ENCODE assay signal across 35 cellular contexts in the genomic region with DNA sequence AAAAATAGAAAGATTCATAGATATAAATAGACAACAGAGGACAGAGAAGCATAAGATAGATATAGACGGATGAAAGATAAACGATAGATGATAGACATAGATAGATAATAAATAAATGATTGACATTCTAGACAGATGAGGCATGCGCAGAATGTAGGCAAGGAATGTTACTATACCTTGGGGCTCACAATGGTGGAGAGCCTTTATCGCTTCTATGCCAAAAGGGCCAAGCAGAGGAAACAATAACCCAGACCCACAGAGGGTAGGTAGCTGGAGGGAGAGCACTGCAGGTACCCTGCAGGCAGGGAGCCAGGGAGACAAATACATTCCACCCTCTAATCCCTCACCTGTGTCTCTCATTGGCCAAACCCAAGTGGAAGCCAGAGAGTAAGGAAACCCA. TPM values are rescaled to one million over a fixed set of nuclear protein-coding genes. Genes with fewer than 3 reads are reported as not detected.
"Had no signal": no experiment of that assay in that cellular context is flagged by ENCODE, and none has a peak within 500 bp of the region (broad histone marks: within the 10 kb centered on the region; RNA-seq: fewer than 3 reads in every experiment).

No MANE protein-coding gene starts in this region.

- ATAC-seq: activated naive CD4-positive, alpha-beta T cell treated with anti-CD3 and anti-CD28 coated beads, Interleukin-2, amount 50 U/mL, for 72 hours; activated naive CD8-positive, alpha-beta T cell treated with anti-CD3 and anti-CD28 coated beads, Interleukin-2, amount 50 U/mL, for 24 hours; activated T-cell treated with anti-CD3 and anti-CD28 coated beads, Interleukin-2, amount 50 U/mL, for 4 hours; activated T-cell treated with anti-CD3 and anti-CD28 coated beads, Interleukin-2, amount 50 U/mL, for 72 hours; activated T-helper 17 cell treated with anti-CD3 and anti-CD28 coated beads, Interleukin-2, amount 50 U/mL, for 72 hours; body of pancreas had no signal

- FAIRE-seq: astrocyte had no signal

- DNase-seq: activated effector memory CD4-positive, alpha-beta T cell treated with anti-CD3 and anti-CD28 coated beads, Interleukin-2, amount 50 U/mL, for 16 hours; activated effector memory CD4-positive, alpha-beta T cell treated with Interleukin-2 at 50 U/mL for 16 hours; activated gamma-delta T cell; activated gamma-delta T cell treated with Interleukin-2 at 50 U/mL for 16 hours; activated naive CD4-positive, alpha-beta T cell; activated naive CD4-positive, alpha-beta T cell treated with anti-CD3 and anti-CD28 coated beads for 36 hours; activated naive CD4-positive, alpha-beta T cell treated with anti-CD3 and anti-CD28 coated beads, Interleukin-2, amount 10 ng/mL, durations not matched to agents 7 days and 5 days; activated naive CD4-positive, alpha-beta T cell treated with anti-CD3 and anti-CD28 coated beads, Interleukin-2, amount 50 U/mL, for 16 hours; activated naive CD4-positive, alpha-beta T cell treated with Interleukin-2 at 50 U/mL for 16 hours; activated naive CD8-positive, alpha-beta T cell treated with anti-CD3 and anti-CD28 coated beads for 36 hours; activated naive CD8-positive, alpha-beta T cell treated with anti-CD3 and anti-CD28 coated beads, Interleukin-2, amount 10 ng/mL, durations not matched to agents 7 days and 5 days; activated naive CD8-positive, alpha-beta T cell treated with anti-CD3 and anti-CD28 coated beads, Interleukin-2, amount 50 U/mL, for 24 hours; activated T-cell treated with anti-CD3 and anti-CD28 coated beads, Interleukin-2, amount 50 U/mL, for 1 hour; activated T-cell treated with anti-CD3 and anti-CD28 coated beads, Interleukin-2, amount 50 U/mL, for 24 hours; activated T-cell treated with anti-CD3 and anti-CD28 coated beads, Interleukin-2, amount 50 U/mL, for 4 hours; activated T-cell treated with anti-CD3 and anti-CD28 coated beads, Interleukin-2, amount 50 U/mL, for 48 hours; activated T-cell treated with anti-CD3 and anti-CD28 coated beads, Interleukin-2, amount 50 U/mL, for 72 hours; adrenal gland; amniotic stem cell; amygdala; anterior cingulate cortex; aorta; body of pancreas; brain microvascular endothelial cell; caudate nucleus; central memory CD4-positive, alpha-beta T cell; cerebellar nuclear complex had no signal

- H3K36me3 ChIP-seq: adrenal gland, breast epithelium, cardiac muscle cell had no signal

- H3K4me1 ChIP-seq: adrenal gland, ascending aorta, body of pancreas, breast epithelium had no signal

- H3K27ac ChIP-seq: adrenal gland, ascending aorta, body of pancreas, brain microvascular endothelial cell, breast epithelium, cardiac muscle cell had no signal

- H3K27me3 ChIP-seq: adrenal gland, ascending aorta, body of pancreas, brain microvascular endothelial cell, breast epithelium, cardiac muscle cell had no signal

- H3K9me3 ChIP-seq: adrenal gland, body of pancreas had no signal

- H3K4me3 ChIP-seq: adrenal gland, ascending aorta, body of pancreas, breast epithelium, cardiac muscle cell had no signal

RNA-seq across cellular contexts. Expression of gene NOTCH3, which starts 44.4 kb away (rescaled TPM):
- total RNA-seq: activated naive CD4-positive, alpha-beta T cell treated with anti-CD3 and anti-CD28 coated beads for 36 hours; activated T-helper 1 cell treated with anti-CD3 and anti-CD28 coated beads, Interleukin-12 subunit alpha, Interleukin-12 subunit beta, Interleukin-2, Interleukin-4 antibody, amounts not matched to agents 30 ng/mL and 10 ng/mL and 1 ng/mL, durations not matched to agents 14 hours and 24 hours and 36 hours; activated T-helper 2 cell treated with anti-CD3 and anti-CD28 coated beads, Interferon-gamma antibody, Interleukin-2, Interleukin-4, amounts not matched to agents 10 μg/mL and 5 μg/mL and 100 μg/mL, durations not matched to agents 14 hours and 24 hours and 36 hours had no signal
